Comparison of ENCODE assay signal across 20 cellular contexts in the genomic region with DNA sequence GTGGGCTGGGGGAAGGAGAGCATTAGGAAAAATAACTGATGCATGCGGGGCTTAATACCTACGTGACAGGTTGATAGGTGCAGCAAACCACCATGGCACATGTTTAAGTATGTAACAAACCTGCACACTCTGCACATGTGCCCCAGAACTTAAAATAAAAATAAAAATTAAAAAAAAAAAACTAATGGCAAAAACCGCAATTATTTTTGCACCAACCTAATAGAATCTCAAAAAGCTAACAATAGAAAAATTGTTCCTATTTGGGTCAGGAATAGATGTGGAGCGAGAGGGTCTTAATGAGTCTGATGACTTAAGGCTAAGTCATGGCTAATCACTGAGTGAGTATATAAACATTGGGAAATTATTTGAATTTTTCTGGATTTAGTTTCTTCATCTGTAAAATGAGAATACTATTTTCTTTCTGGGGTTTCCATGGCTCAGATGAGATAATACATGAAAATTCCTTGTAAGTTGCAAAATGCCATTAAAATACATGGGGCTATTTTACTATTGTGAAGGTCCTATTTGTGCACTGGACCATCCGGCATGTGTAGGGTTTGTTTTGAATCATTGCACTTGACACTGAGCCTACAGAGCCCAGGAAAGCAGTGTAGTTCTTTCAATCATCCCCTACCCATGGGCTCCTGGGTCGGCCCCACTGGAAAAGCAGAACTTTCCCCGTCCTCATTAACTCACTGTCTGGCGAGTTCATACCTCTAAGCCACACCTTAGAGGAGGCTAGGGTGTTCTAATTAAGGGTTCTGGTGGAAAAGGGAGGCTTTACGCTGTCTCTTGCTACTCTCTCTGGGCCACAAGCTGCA.
"Had no signal": no experiment of that assay in that cellular context is flagged by ENCODE, and none has a peak within 500 bp of the region (broad histone marks: within the 10 kb centered on the region; RNA-seq: fewer than 3 reads in every experiment).

No MANE protein-coding gene starts in this region.

- H3K4me1 ChIP-seq: right atrium auricular region, suprapubic skin, transverse colon had no signal

- DNase-seq: activated CD4-positive, alpha-beta memory T cell treated with anti-CD3 and anti-CD28 coated beads, Interleukin-2, amount 10 ng/mL, durations not matched to agents 7 days and 5 days; activated CD4-positive, alpha-beta T cell treated with anti-CD3 and anti-CD28 coated beads for 48 hours; activated CD4-positive, CD25-positive, alpha-beta regulatory T cell; activated CD8-positive, alpha-beta memory T cell treated with anti-CD3 and anti-CD28 coated beads, Interleukin-2, amount 10 ng/mL, durations not matched to agents 7 days and 5 days; activated naive CD4-positive, alpha-beta T cell; activated naive CD8-positive, alpha-beta T cell treated with anti-CD3 and anti-CD28 coated beads for 36 hours; amniotic stem cell; caudate nucleus; head of caudate nucleus; kidney glomerular epithelial cell; left ventricle myocardium superior; occipital lobe; stimulated activated CD4-positive, alpha-beta T cell treated with anti-CD3 and anti-CD28 coated beads, Interleukin-15, amount 100 ng/mL, for 24 hours; stimulated activated CD4-positive, alpha-beta T cell treated with anti-CD3 and anti-CD28 coated beads, Interleukin-2, amount 100 ng/mL, for 48 hours; stimulated activated naive CD8-positive, alpha-beta T cell treated with anti-CD3 and anti-CD28 coated beads, Interleukin-15, amount 100 ng/mL, for 72 hours; transverse colon had no signal

- H3K4me3 ChIP-seq: right atrium auricular region, skin epidermis, suprapubic skin, transverse colon had no signal

- H3K9me3 ChIP-seq: right atrium auricular region, suprapubic skin, transverse colon had no signal

- H3K36me3 ChIP-seq: right atrium auricular region, suprapubic skin, transverse colon had no signal

- ATAC-seq: activated CD8-positive, alpha-beta memory T cell treated with anti-CD3 and anti-CD28 coated beads, Interleukin-2, amount 10 ng/mL, durations not matched to agents 7 days and 5 days; left ventricle myocardium superior; stimulated activated naive CD8-positive, alpha-beta T cell treated with anti-CD3 and anti-CD28 coated beads, Interleukin-15, amount 100 ng/mL, for 72 hours had no signal

- H3K27ac ChIP-seq: epithelial cell of prostate, right atrium auricular region, skin epidermis, suprapubic skin, transverse colon had no signal

- H3K27me3 ChIP-seq: right atrium auricular region, transverse colon had no signal
